Comparison of ENCODE assay signal across 1 cellular context in genomic region chr14:101947904-101948665, GRCh38.
TF ChIP-seq lines count a peak whose summit lies in the region.

No MANE protein-coding gene starts in this region.

TF ChIP-seq in HepG2, 621 proteins besides CTCF, POLR2A, EP300 and RAD21 (continued from another document and continues in another):
- TF ChIP-seq THRA (CRISPR knock-in tag; IDR thresholded peaks at IDR 0.05; ENCODE audit: borderline replicate concordance) (peak; percentile 51; the same call in 1 of the 2 replicates), SP2 (CRISPR knock-in tag; IDR thresholded peaks at IDR 0.05) (peak; percentile 92), ZMAT5 (CRISPR knock-in tag; IDR thresholded peaks at IDR 0.05; ENCODE audit: borderline replicate concordance, low read depth) (no peak), ZNF7 (CRISPR knock-in tag; IDR thresholded peaks at IDR 0.05) (no peak), HMGXB4 (CRISPR knock-in tag; IDR thresholded peaks at IDR 0.05; ENCODE audit: borderline replicate concordance in 1 of 2, low read depth in 1 of 2) (peak; percentile 26 to 72; a peak in 2 of 4 replicates), KDM1A (CRISPR knock-in tag; IDR thresholded peaks at IDR 0.05) (peak; percentile 81; the same call in 1 of the 2 replicates), HMGA1 (CRISPR knock-in tag; conservative IDR thresholded peaks at IDR 0.05) (no peak), TAF15 (IDR thresholded peaks at IDR 0.05; ENCODE audit: low read depth, low read length, poor library complexity, severe bottlenecking) (no peak), ZNF616 (CRISPR knock-in tag; IDR thresholded peaks at IDR 0.05; ENCODE audit: low read depth) (peak; percentile 75; the same call in 1 of the 2 replicates), YY1 (IDR thresholded peaks at IDR 0.05; ENCODE audit: insufficient read depth, insufficient replicate concordance, low read depth, low read length) (peak; percentile 59), ZNF790 (CRISPR knock-in tag; IDR thresholded peaks at IDR 0.05; ENCODE audit: borderline replicate concordance) (0 out of 2 replicates have a peak, but pooled peaks have one; percentile 38), ZNF276 (CRISPR knock-in tag; IDR thresholded peaks at IDR 0.05; ENCODE audit: low read depth) (no peak), FOXA3 (CRISPR knock-in tag; IDR thresholded peaks at IDR 0.05) (peak; percentile 64), HDAC6 (IDR thresholded peaks at IDR 0.05; ENCODE audit: low read depth, low read length) (no peak), MXD4 (CRISPR knock-in tag; IDR thresholded peaks at IDR 0.05) (0 out of 2 replicates have a peak, but pooled peaks have one; percentile 48), TBP (CRISPR knock-in tag; IDR thresholded peaks at IDR 0.05) (no peak), ZBTB4 (CRISPR knock-in tag; IDR thresholded peaks at IDR 0.05; ENCODE audit: borderline replicate concordance) (no peak), ZNF646 (CRISPR knock-in tag; IDR thresholded peaks at IDR 0.05) (no peak), HNF1A (IDR thresholded peaks at IDR 0.05; ENCODE audit: low read depth) (no peak), HNF1A (CRISPR knock-in tag; IDR thresholded peaks at IDR 0.05; ENCODE audit: borderline replicate concordance) (peak; percentile 77), ZBTB34 (CRISPR knock-in tag; IDR thresholded peaks at IDR 0.05) (no peak; the same call in 1 of the 2 replicates), DMAP1 (CRISPR knock-in tag; IDR thresholded peaks at IDR 0.05) (peak; percentile 85; the same call in 1 of the 2 replicates), NR2C2 (CRISPR knock-in tag; IDR thresholded peaks at IDR 0.05; ENCODE audit: borderline replicate concordance) (peak; percentile 84), ZNF282 (IDR thresholded peaks at IDR 0.05; ENCODE audit: partially characterized antibody) (peak; percentile 92)
